ENCODE assay signal across 1 cellular context in the genomic region with DNA sequence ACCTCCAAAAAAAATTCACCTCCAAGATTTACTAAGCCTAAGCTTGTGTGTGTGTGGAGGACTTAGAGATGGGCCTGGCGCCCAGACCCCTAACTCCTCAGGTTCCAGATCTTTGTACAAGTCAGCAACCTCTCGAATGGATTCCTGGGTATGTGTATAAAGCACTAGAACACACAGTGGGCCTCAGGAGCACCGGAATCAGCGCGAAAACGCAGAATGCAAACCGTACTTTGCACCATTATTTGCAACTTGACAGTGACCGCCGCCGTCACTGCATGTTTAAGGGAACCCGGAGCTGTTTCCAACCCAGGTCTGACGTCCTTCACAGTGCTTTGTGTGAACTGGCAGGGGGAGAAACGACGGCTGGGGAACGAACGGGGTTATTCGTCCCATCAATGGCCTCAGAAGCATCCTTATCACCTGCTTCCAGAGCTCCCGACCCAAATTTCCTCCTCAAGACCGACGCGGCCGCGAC.
TF ChIP-seq lines count a peak whose summit lies in the region.

No MANE protein-coding gene starts in this region.

TF ChIP-seq in HepG2, 621 proteins besides CTCF, POLR2A, EP300 and RAD21 (continues in another document):
- TF ChIP-seq HNRNPLL (IDR thresholded peaks at IDR 0.05; ENCODE audit: low read depth, low read length, poor library complexity, severe bottlenecking) (peak; percentile 28), MAF1 (CRISPR knock-in tag; IDR thresholded peaks at IDR 0.05; ENCODE audit: borderline replicate concordance) (no peak), RBAK (CRISPR knock-in tag; IDR thresholded peaks at IDR 0.05) (peak; percentile 70; the same call in 1 of the 2 replicates), ARNT (IDR thresholded peaks at IDR 0.05) (no peak), ZSCAN9 (CRISPR knock-in tag; IDR thresholded peaks at IDR 0.05; ENCODE audit: borderline replicate concordance) (no peak), CREM (IDR thresholded peaks at IDR 0.05) (peak; percentile 14; the same call in 1 of the 2 replicates), CREM (CRISPR knock-in tag; IDR thresholded peaks at IDR 0.05) (no peak), RFX1 (IDR thresholded peaks at IDR 0.05) (no peak), FOXK1 (CRISPR knock-in tag; IDR thresholded peaks at IDR 0.05; ENCODE audit: borderline replicate concordance, low read depth) (no peak), ZNF121 (CRISPR knock-in tag; IDR thresholded peaks at IDR 0.05) (peak; percentile 66; the same call in 1 of the 2 replicates), KLF6 (CRISPR knock-in tag; IDR thresholded peaks at IDR 0.05) (0 out of 2 replicates have a peak, but pooled peaks have one; percentile 1), SMYD3 (CRISPR knock-in tag; IDR thresholded peaks at IDR 0.05) (0 out of 2 replicates have a peak, but pooled peaks have one; percentile 9), ZNF776 (CRISPR knock-in tag; IDR thresholded peaks at IDR 0.05) (no peak), ZNF20 (CRISPR knock-in tag; IDR thresholded peaks at IDR 0.05) (no peak), HOXA9 (CRISPR knock-in tag; IDR thresholded peaks at IDR 0.05; ENCODE audit: borderline replicate concordance) (no peak), ZNF207 (IDR thresholded peaks at IDR 0.05; ENCODE audit: borderline replicate concordance) (no peak), ZNF232 (CRISPR knock-in tag; IDR thresholded peaks at IDR 0.05; ENCODE audit: borderline replicate concordance) (no peak), ZNF781 (CRISPR knock-in tag; IDR thresholded peaks at IDR 0.05; ENCODE audit: borderline replicate concordance, not compliant biosample characterization) (no peak), POLR2AphosphoS2 (IDR thresholded peaks at IDR 0.05; ENCODE audit: low read depth, low read length) (0 out of 2 replicates have a peak, but pooled peaks have one; percentile 37), ZNF678 (CRISPR knock-in tag; IDR thresholded peaks at IDR 0.05) (no peak), ZNF619 (CRISPR knock-in tag; IDR thresholded peaks at IDR 0.05) (no peak), CHCHD3 (CRISPR knock-in tag; IDR thresholded peaks at IDR 0.05) (0 out of 2 replicates have a peak, but pooled peaks have one; percentile 8), CEBPB (IDR thresholded peaks at IDR 0.05; ENCODE audit: borderline replicate concordance, low read depth, low read length) (no peak), HNF4G (IDR thresholded peaks at IDR 0.05; ENCODE audit: borderline replicate concordance, low read depth, low read length) (peak; percentile 58; the same call in 1 of the 2 replicates), HNF4G (CRISPR knock-in tag; IDR thresholded peaks at IDR 0.05; ENCODE audit: borderline replicate concordance, low read depth) (no peak), RELA (CRISPR knock-in tag; IDR thresholded peaks at IDR 0.05) (no peak), AGO2 (optimal IDR thresholded peaks at IDR 0.05; ENCODE audit: low read depth, low read length) (no peak), ZSCAN12 (CRISPR knock-in tag; IDR thresholded peaks at IDR 0.05) (no peak), XRCC5 (optimal IDR thresholded peaks at IDR 0.05; ENCODE audit: low read length) (peak; percentile 12), CBFB (CRISPR knock-in tag; IDR thresholded peaks at IDR 0.05) (no peak), ZNF552 (CRISPR knock-in tag; IDR thresholded peaks at IDR 0.05; ENCODE audit: borderline replicate concordance) (no peak), ZNF598 (CRISPR knock-in tag; IDR thresholded peaks at IDR 0.05; ENCODE audit: borderline replicate concordance) (no peak), SMAD3 (CRISPR knock-in tag; IDR thresholded peaks at IDR 0.05) (0 out of 2 replicates have a peak, but pooled peaks have one; percentile 10), AGO1 (IDR thresholded peaks at IDR 0.05; ENCODE audit: low read depth, low read length, poor library complexity, severe bottlenecking) (no peak), CREB1 (IDR thresholded peaks at IDR 0.05) (peak; percentile 17; the same call in 1 of the 2 replicates), CREB1 (CRISPR knock-in tag; IDR thresholded peaks at IDR 0.05) (no peak), ZNF670 (CRISPR knock-in tag; IDR thresholded peaks at IDR 0.05; ENCODE audit: borderline replicate concordance) (no peak), ZNF333 (CRISPR knock-in tag; IDR thresholded peaks at IDR 0.05; ENCODE audit: borderline replicate concordance) (no peak), CBX5 (CRISPR knock-in tag; IDR thresholded peaks at IDR 0.05; ENCODE audit: borderline replicate concordance) (no peak), ZNF317 (CRISPR knock-in tag; IDR thresholded peaks at IDR 0.05) (no peak), ADNP (CRISPR knock-in tag; IDR thresholded peaks at IDR 0.05) (no peak), ZNF329 (CRISPR knock-in tag; IDR thresholded peaks at IDR 0.05; ENCODE audit: low read depth) (no peak)
- TF ChIP-seq, protein P1, sequence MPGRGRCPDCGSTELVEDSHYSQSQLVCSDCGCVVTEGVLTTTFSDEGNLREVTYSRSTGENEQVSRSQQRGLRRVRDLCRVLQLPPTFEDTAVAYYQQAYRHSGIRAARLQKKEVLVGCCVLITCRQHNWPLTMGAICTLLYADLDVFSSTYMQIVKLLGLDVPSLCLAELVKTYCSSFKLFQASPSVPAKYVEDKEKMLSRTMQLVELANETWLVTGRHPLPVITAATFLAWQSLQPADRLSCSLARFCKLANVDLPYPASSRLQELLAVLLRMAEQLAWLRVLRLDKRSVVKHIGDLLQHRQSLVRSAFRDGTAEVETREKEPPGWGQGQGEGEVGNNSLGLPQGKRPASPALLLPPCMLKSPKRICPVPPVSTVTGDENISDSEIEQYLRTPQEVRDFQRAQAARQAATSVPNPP (CRISPR knock-in tag; IDR thresholded peaks at IDR 0.05) = peak; percentile 13; the same call in 1 of the 2 replicates
- TF ChIP-seq, protein P2, sequence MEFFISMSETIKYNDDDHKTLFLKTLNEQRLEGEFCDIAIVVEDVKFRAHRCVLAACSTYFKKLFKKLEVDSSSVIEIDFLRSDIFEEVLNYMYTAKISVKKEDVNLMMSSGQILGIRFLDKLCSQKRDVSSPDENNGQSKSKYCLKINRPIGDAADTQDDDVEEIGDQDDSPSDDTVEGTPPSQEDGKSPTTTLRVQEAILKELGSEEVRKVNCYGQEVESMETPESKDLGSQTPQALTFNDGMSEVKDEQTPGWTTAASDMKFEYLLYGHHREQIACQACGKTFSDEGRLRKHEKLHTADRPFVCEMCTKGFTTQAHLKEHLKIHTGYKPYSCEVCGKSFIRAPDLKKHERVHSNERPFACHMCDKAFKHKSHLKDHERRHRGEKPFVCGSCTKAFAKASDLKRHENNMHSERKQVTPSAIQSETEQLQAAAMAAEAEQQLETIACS (CRISPR knock-in tag; IDR thresholded peaks at IDR 0.05) = no peak
- TF ChIP-seq, protein P3, sequence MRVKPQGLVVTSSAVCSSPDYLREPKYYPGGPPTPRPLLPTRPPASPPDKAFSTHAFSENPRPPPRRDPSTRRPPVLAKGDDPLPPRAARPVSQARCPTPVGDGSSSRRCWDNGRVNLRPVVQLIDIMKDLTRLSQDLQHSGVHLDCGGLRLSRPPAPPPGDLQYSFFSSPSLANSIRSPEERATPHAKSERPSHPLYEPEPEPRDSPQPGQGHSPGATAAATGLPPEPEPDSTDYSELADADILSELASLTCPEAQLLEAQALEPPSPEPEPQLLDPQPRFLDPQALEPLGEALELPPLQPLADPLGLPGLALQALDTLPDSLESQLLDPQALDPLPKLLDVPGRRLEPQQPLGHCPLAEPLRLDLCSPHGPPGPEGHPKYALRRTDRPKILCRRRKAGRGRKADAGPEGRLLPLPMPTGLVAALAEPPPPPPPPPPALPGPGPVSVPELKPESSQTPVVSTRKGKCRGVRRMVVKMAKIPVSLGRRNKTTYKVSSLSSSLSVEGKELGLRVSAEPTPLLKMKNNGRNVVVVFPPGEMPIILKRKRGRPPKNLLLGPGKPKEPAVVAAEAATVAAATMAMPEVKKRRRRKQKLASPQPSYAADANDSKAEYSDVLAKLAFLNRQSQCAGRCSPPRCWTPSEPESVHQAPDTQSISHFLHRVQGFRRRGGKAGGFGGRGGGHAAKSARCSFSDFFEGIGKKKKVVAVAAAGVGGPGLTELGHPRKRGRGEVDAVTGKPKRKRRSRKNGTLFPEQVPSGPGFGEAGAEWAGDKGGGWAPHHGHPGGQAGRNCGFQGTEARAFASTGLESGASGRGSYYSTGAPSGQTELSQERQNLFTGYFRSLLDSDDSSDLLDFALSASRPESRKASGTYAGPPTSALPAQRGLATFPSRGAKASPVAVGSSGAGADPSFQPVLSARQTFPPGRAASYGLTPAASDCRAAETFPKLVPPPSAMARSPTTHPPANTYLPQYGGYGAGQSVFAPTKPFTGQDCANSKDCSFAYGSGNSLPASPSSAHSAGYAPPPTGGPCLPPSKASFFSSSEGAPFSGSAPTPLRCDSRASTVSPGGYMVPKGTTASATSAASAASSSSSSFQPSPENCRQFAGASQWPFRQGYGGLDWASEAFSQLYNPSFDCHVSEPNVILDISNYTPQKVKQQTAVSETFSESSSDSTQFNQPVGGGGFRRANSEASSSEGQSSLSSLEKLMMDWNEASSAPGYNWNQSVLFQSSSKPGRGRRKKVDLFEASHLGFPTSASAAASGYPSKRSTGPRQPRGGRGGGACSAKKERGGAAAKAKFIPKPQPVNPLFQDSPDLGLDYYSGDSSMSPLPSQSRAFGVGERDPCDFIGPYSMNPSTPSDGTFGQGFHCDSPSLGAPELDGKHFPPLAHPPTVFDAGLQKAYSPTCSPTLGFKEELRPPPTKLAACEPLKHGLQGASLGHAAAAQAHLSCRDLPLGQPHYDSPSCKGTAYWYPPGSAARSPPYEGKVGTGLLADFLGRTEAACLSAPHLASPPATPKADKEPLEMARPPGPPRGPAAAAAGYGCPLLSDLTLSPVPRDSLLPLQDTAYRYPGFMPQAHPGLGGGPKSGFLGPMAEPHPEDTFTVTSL (CRISPR knock-in tag; IDR thresholded peaks at IDR 0.05; ENCODE audit: borderline replicate concordance) = no peak
- TF ChIP-seq, protein P4, sequence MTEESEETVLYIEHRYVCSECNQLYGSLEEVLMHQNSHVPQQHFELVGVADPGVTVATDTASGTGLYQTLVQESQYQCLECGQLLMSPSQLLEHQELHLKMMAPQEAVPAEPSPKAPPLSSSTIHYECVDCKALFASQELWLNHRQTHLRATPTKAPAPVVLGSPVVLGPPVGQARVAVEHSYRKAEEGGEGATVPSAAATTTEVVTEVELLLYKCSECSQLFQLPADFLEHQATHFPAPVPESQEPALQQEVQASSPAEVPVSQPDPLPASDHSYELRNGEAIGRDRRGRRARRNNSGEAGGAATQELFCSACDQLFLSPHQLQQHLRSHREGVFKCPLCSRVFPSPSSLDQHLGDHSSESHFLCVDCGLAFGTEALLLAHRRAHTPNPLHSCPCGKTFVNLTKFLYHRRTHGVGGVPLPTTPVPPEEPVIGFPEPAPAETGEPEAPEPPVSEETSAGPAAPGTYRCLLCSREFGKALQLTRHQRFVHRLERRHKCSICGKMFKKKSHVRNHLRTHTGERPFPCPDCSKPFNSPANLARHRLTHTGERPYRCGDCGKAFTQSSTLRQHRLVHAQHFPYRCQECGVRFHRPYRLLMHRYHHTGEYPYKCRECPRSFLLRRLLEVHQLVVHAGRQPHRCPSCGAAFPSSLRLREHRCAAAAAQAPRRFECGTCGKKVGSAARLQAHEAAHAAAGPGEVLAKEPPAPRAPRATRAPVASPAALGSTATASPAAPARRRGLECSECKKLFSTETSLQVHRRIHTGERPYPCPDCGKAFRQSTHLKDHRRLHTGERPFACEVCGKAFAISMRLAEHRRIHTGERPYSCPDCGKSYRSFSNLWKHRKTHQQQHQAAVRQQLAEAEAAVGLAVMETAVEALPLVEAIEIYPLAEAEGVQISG (CRISPR knock-in tag; IDR thresholded peaks at IDR 0.05) = no peak
- TF ChIP-seq, protein P5, sequence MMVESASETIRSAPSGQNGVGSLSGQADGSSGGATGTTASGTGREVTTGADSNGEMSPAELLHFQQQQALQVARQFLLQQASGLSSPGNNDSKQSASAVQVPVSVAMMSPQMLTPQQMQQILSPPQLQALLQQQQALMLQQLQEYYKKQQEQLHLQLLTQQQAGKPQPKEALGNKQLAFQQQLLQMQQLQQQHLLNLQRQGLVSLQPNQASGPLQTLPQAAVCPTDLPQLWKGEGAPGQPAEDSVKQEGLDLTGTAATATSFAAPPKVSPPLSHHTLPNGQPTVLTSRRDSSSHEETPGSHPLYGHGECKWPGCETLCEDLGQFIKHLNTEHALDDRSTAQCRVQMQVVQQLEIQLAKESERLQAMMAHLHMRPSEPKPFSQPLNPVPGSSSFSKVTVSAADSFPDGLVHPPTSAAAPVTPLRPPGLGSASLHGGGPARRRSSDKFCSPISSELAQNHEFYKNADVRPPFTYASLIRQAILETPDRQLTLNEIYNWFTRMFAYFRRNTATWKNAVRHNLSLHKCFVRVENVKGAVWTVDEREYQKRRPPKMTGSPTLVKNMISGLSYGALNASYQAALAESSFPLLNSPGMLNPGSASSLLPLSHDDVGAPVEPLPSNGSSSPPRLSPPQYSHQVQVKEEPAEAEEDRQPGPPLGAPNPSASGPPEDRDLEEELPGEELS (CRISPR knock-in tag; IDR thresholded peaks at IDR 0.05) = 0 out of 2 replicates have a peak, but pooled peaks have one; percentile 23
- TF ChIP-seq, protein P6, sequence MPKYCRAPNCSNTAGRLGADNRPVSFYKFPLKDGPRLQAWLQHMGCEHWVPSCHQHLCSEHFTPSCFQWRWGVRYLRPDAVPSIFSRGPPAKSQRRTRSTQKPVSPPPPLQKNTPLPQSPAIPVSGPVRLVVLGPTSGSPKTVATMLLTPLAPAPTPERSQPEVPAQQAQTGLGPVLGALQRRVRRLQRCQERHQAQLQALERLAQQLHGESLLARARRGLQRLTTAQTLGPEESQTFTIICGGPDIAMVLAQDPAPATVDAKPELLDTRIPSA (CRISPR knock-in tag; IDR thresholded peaks at IDR 0.05; ENCODE audit: borderline replicate concordance) = no peak
- TF ChIP-seq, protein P7, sequence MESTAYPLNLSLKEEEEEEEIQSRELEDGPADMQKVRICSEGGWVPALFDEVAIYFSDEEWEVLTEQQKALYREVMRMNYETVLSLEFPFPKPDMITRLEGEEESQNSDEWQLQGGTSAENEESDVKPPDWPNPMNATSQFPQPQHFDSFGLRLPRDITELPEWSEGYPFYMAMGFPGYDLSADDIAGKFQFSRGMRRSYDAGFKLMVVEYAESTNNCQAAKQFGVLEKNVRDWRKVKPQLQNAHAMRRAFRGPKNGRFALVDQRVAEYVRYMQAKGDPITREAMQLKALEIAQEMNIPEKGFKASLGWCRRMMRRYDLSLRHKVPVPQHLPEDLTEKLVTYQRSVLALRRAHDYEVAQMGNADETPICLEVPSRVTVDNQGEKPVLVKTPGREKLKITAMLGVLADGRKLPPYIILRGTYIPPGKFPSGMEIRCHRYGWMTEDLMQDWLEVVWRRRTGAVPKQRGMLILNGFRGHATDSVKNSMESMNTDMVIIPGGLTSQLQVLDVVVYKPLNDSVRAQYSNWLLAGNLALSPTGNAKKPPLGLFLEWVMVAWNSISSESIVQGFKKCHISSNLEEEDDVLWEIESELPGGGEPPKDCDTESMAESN (CRISPR knock-in tag; conservative IDR thresholded peaks at IDR 0.05) = no peak; the same call in 1 of the 2 replicates
- TF ChIP-seq, protein P8, sequence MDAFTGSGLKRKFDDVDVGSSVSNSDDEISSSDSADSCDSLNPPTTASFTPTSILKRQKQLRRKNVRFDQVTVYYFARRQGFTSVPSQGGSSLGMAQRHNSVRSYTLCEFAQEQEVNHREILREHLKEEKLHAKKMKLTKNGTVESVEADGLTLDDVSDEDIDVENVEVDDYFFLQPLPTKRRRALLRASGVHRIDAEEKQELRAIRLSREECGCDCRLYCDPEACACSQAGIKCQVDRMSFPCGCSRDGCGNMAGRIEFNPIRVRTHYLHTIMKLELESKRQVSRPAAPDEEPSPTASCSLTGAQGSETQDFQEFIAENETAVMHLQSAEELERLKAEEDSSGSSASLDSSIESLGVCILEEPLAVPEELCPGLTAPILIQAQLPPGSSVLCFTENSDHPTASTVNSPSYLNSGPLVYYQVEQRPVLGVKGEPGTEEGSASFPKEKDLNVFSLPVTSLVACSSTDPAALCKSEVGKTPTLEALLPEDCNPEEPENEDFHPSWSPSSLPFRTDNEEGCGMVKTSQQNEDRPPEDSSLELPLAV (CRISPR knock-in tag; conservative IDR thresholded peaks at IDR 0.05; ENCODE audit: low read depth) = no peak
